ENCODE assay signal across 29 cellular contexts in the genomic region with DNA sequence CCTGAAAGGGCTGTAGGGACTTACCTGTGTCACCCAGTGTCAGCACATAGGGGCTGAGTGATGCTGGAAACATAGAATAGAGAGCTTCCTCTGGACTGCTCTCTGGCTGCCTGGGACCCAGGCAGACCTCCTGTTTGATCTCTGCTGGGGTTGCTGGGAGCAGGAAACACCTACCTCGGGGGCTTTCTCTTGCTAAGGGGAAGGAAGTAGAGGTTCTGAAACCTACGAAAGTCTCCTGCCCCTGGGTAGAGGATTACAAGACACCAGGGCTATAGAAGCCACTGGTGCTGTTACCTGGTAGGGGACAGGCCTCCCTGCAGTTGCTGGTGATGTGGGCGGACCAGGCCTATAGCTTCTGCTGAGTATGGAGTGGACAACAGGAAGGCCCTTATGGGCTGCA.
A peak's percentile ranks its signal among the peaks of the same experiment; 100 is the strongest.
DNase-seq lines count a peak whose midpoint lies in the region; ATAC-seq and TF ChIP-seq lines count a peak whose summit lies in the region.
"Had no signal": no experiment of that assay in that cellular context is flagged by ENCODE, and none has a peak within 500 bp of the region (broad histone marks: within the 10 kb centered on the region; RNA-seq: fewer than 3 reads in every experiment).

No MANE protein-coding gene starts in this region.

- no peak overlapping the region for H3K4me3 ChIP-seq in neuronal stem cell (ENCODE audit: low read length in 2 of 2)
- H3K4me3 ChIP-seq: esophagus squamous epithelium, hepatocyte, pancreas, right atrium auricular region, spleen, vagina had no signal

- H2AFZ ChIP-seq in neuronal stem cell (ENCODE audit: low read length) = no peak overlapping the region
- H2AFZ ChIP-seq: hepatocyte had no signal

- peak; percentile 80 for ATAC-seq in activated CD8-positive, alpha-beta T cell treated with anti-CD3 and anti-CD28 coated beads, Interleukin-2, amount 10 ng/mL, durations not matched to agents 7 days and 5 days
- ATAC-seq in CD4-positive, alpha-beta T cell (ENCODE audit: poor library complexity) = no peak
- ATAC-seq: left lobe of liver, pancreas had no signal

- H2BK120ac ChIP-seq in neuronal stem cell (ENCODE audit: low read depth, low read length) = no peak overlapping the region

- WGBS in neuronal stem cell (ENCODE audit: extremely low coverage in 2 of 2, insufficient read length in 2 of 2, insufficient replicate concordance in 1 of 2), 2 donors = no CpG with 5 or more reads among the region's 3 CpGs

- peak overlapping the region; percentile 51 for H3K18ac ChIP-seq in neuronal stem cell (ENCODE audit: low read length)

- no peak overlapping the region for H2BK5ac ChIP-seq in neuronal stem cell (ENCODE audit: low read length)

- intact Hi-C loops in CD4-positive, alpha-beta T cell (cut with DNase I, micrococcal nuclease) = no loop called here

- no peak overlapping the region for H4K8ac ChIP-seq in neuronal stem cell (ENCODE audit: low read depth, low read length)

- H3K36me3 ChIP-seq in neuronal stem cell (replicated peaks in 1 of 2; ENCODE audit: control insufficient read depth in 2 of 2, insufficient read depth in 2 of 2, low read length in 2 of 2) = peaks cover 2 to 43% of the 10 kb centered on the region in 2 donors
- H3K36me3 ChIP-seq: pancreas had no signal

- no peak overlapping the region for H2BK12ac ChIP-seq in neuronal stem cell (ENCODE audit: low read length)

- peaks cover 24% of the 10 kb centered on the region for H3K36me3 Mint-ChIP-seq in activated CD8-positive, alpha-beta T cell treated with anti-CD3 and anti-CD28 coated beads, Interleukin-2, amount 10 ng/mL, durations not matched to agents 7 days and 5 days (ENCODE audit: low read depth)
- H3K36me3 Mint-ChIP-seq in CD4-positive, alpha-beta T cell (ENCODE audit: low read depth) = peaks cover 29% of the 10 kb centered on the region

- CTCF ChIA-PET in activated CD8-positive, alpha-beta T cell treated with anti-CD3 and anti-CD28 coated beads, Interleukin-2, amount 10 ng/mL, durations not matched to agents 7 days and 5 days (lab: Charles Lee) = no interaction called here
- CTCF ChIA-PET in CD4-positive, alpha-beta T cell (lab: Charles Lee) = no interaction called here

- H2AK5ac ChIP-seq in neuronal stem cell (ENCODE audit: low read depth, low read length) = peak overlapping the region; percentile 53

- H4K91ac ChIP-seq in neuronal stem cell (ENCODE audit: low read depth, low read length, poor library complexity) = no peak overlapping the region

- DNase-seq in ELF-1 (ENCODE audit: low read depth, low spot score) = peak; percentile 10
- peak; percentile 40 for DNase-seq in GM13977 (ENCODE audit: low spot score)
- peak; percentile 38 for DNase-seq in activated CD8-positive, alpha-beta T cell treated with anti-CD3 and anti-CD28 coated beads, Interleukin-2, amount 10 ng/mL, durations not matched to agents 7 days and 5 days
- DNase-seq in neuronal stem cell (ENCODE audit: low spot score) = no peak
- DNase-seq in NOMO-1 (lab: John Stamatoyannopoulos, UW; ENCODE audit: unreplicated experiment in 2 of 2) = no peak
- DNase-seq in islet precursor cell = no peak
- DNase-seq in CD4-positive, alpha-beta T cell = no peak
- no peak for DNase-seq in HT-29 (ENCODE audit: low spot score)
- DNase-seq: activated CD4-positive, alpha-beta T cell treated with anti-CD3 and anti-CD28 coated beads for 48 hours; esophagus squamous epithelium; HCEC 1CT; immature natural killer cell; Kasumi-1; naive thymus-derived CD8-positive, alpha-beta T cell; NCI-H1048; NCI-H187 treated with DMSO at 0.1 percent for 48 hours; NCI-H69; pancreas; RPMI8226; SK-N-SH; spleen; stimulated activated CD4-positive, alpha-beta T cell treated with anti-CD3 and anti-CD28 coated beads, Interleukin-2, amount 100 ng/mL, for 48 hours; stimulated activated naive CD4-positive, alpha-beta T cell; T-helper 2 cell had no signal

- no peaks in the 10 kb centered on the region for H3K27me3 Mint-ChIP-seq in activated CD8-positive, alpha-beta T cell treated with anti-CD3 and anti-CD28 coated beads, Interleukin-2, amount 10 ng/mL, durations not matched to agents 7 days and 5 days (ENCODE audit: low read depth)
- no peaks in the 10 kb centered on the region for H3K27me3 Mint-ChIP-seq in CD4-positive, alpha-beta T cell
- H3K27me3 Mint-ChIP-seq: naive thymus-derived CD8-positive, alpha-beta T cell had no signal

- POLR2A ChIA-PET in activated CD8-positive, alpha-beta T cell treated with anti-CD3 and anti-CD28 coated beads, Interleukin-2, amount 10 ng/mL, durations not matched to agents 7 days and 5 days (lab: Charles Lee) = interaction anchor here (0.6 kb wide), 1 partner anchor 143 kb away, joined by 3 read pairs; no protein-coding TSS in a partner anchor
- POLR2A ChIA-PET in CD4-positive, alpha-beta T cell (lab: Charles Lee) = no interaction called here

- no peak overlapping the region for H3K9ac ChIP-seq in neuronal stem cell (ENCODE audit: low read depth, low read length, poor library complexity)
- H3K9ac ChIP-seq: SK-N-SH had no signal

- H3K4me1 Mint-ChIP-seq in activated CD8-positive, alpha-beta T cell treated with anti-CD3 and anti-CD28 coated beads, Interleukin-2, amount 10 ng/mL, durations not matched to agents 7 days and 5 days (ENCODE audit: low read depth) = peaks cover 21% of the 10 kb centered on the region
- H3K4me1 Mint-ChIP-seq in CD4-positive, alpha-beta T cell (ENCODE audit: low read depth) = peaks cover 3% of the 10 kb centered on the region
- H3K4me1 Mint-ChIP-seq: CD14-positive monocyte had no signal

- peak overlapping the region; percentile 1 for H3K27ac ChIP-seq in neuronal stem cell (replicated peaks; ENCODE audit: low read length)
- no peak overlapping the region for H3K27ac ChIP-seq in CD4-positive, alpha-beta T cell (ENCODE audit: low read depth, low read length)
- H3K27ac ChIP-seq: esophagus squamous epithelium, hepatocyte, pancreas, right atrium auricular region, spleen, vagina had no signal

- no peak for TF ChIP-seq CTCF in GM13977 (IDR thresholded peaks at IDR 0.05; ENCODE audit: extremely low read depth, insufficient read depth, missing control alignments)
- no peak for TF ChIP-seq CTCF in CD4-positive, alpha-beta T cell (IDR thresholded peaks at IDR 0.05)

- no peak overlapping the region for H3K23ac ChIP-seq in neuronal stem cell (ENCODE audit: low read depth, low read length, poor library complexity)

- peak overlapping the region; percentile 72 for H3K27ac Mint-ChIP-seq in activated CD8-positive, alpha-beta T cell treated with anti-CD3 and anti-CD28 coated beads, Interleukin-2, amount 10 ng/mL, durations not matched to agents 7 days and 5 days
- no peak overlapping the region for H3K27ac Mint-ChIP-seq in CD4-positive, alpha-beta T cell

- no peak overlapping the region for H3K4me3 Mint-ChIP-seq in activated CD8-positive, alpha-beta T cell treated with anti-CD3 and anti-CD28 coated beads, Interleukin-2, amount 10 ng/mL, durations not matched to agents 7 days and 5 days
- H3K4me3 Mint-ChIP-seq in CD4-positive, alpha-beta T cell = no peak overlapping the region
- H3K4me3 Mint-ChIP-seq: CD14-positive monocyte; immature natural killer cell; naive thymus-derived CD8-positive, alpha-beta T cell had no signal

- no peak overlapping the region for H3K4ac ChIP-seq in neuronal stem cell (ENCODE audit: low read length)

- no peak overlapping the region for H3K14ac ChIP-seq in neuronal stem cell (ENCODE audit: low read length)

- no peak overlapping the region for H3K4me2 ChIP-seq in neuronal stem cell (ENCODE audit: insufficient read depth, low read length, poor library complexity, severe bottlenecking)
- H3K4me2 ChIP-seq: hepatocyte, SK-N-SH had no signal

- peaks cover 1 to 11% of the 10 kb centered on the region in 2 donors for H3K4me1 ChIP-seq in neuronal stem cell (ENCODE audit: control insufficient read depth in 2 of 2, insufficient read depth in 1 of 2, low read depth in 1 of 2, low read length in 2 of 2)
- H3K4me1 ChIP-seq: pancreas had no signal

- in situ Hi-C loops in GM13977 (cut with MboI; ENCODE audit: low pct_unique_long_range_greater_than_20kb, low sequenced_read_pairs, unreplicated experiment) = no loop called here

- no peaks in the 10 kb centered on the region for H3K9me3 Mint-ChIP-seq in activated CD8-positive, alpha-beta T cell treated with anti-CD3 and anti-CD28 coated beads, Interleukin-2, amount 10 ng/mL, durations not matched to agents 7 days and 5 days (ENCODE audit: insufficient read depth)
- no peaks in the 10 kb centered on the region for H3K9me3 Mint-ChIP-seq in CD4-positive, alpha-beta T cell
- H3K9me3 Mint-ChIP-seq: immature natural killer cell had no signal

- H3K27me3 ChIP-seq in neuronal stem cell (ENCODE audit: control insufficient read depth in 3 of 3, insufficient read depth in 3 of 3, low read depth in 1 of 3, low read length in 3 of 3) = no peaks in the 10 kb centered on the region
- H3K27me3 ChIP-seq in CD4-positive, alpha-beta T cell (ENCODE audit: control insufficient read depth, insufficient read depth, low read length) = no peaks in the 10 kb centered on the region
- H3K27me3 ChIP-seq: esophagus squamous epithelium, hepatocyte, pancreas, right atrium auricular region, spleen, vagina had no signal

- H3K79me1 ChIP-seq in neuronal stem cell (ENCODE audit: low read depth, low read length) = no peaks in the 10 kb centered on the region

- H3K9me3 ChIP-seq in neuronal stem cell (replicated peaks in 1 of 2; ENCODE audit: control insufficient read depth in 2 of 2, insufficient read depth in 1 of 2, low read depth in 1 of 2, low read length in 2 of 2) = no peaks in the 10 kb centered on the region
- H3K9me3 ChIP-seq in CD4-positive, alpha-beta T cell (ENCODE audit: control insufficient read depth, low read length) = no peaks in the 10 kb centered on the region
- H3K9me3 ChIP-seq: esophagus squamous epithelium, pancreas, right atrium auricular region, SK-N-SH, vagina had no signal

- peak overlapping the region; percentile 54 for H2BK15ac ChIP-seq in neuronal stem cell (ENCODE audit: low read length)

Comparison
In these comparisons a context has a peak if more than half of its experiments do, and no peak if none do; other contexts are left out.
1. DNase-seq: peak in ELF-1 (single experiment), GM13977 (single experiment) and activated CD8-positive, alpha-beta T cell treated with anti-CD3 and anti-CD28 coated beads, Interleukin-2, amount 10 ng/mL, durations not matched to agents 7 days and 5 days (single experiment); none in neuronal stem cell (single experiment), NOMO-1 (0 of 2), islet precursor cell (single experiment), CD4-positive, alpha-beta T cell (0 of 10) and HT-29 (single experiment).